In genomic region chr14:73243341-73243740, GRCh38 we compare ENCODE assay signal across 15 cellular contexts.
"Had no signal": no experiment of that assay in that cellular context is flagged by ENCODE, and none has a peak within 500 bp of the region (broad histone marks: within the 10 kb centered on the region; RNA-seq: fewer than 3 reads in every experiment).

No MANE protein-coding gene starts in this region.

- DNase-seq: activated CD4-positive, alpha-beta T cell treated with anti-CD3 and anti-CD28 coated beads, Interleukin-2, amount 50 U/mL, for 4 hours; activated effector memory CD4-positive, alpha-beta T cell treated with anti-CD3 and anti-CD28 coated beads, Interleukin-2, amount 50 U/mL, for 16 hours; activated T-cell treated with anti-CD3 and anti-CD28 coated beads, Interleukin-2, amount 50 U/mL, for 72 hours; amniotic stem cell; dermis blood vessel endothelial cell; effector memory CD4-positive, alpha-beta T cell; foreskin fibroblast; natural killer cell; stimulated activated CD4-positive, alpha-beta T cell treated with anti-CD3 and anti-CD28 coated beads, Interleukin-1b, Interleukin-23, amount 100 ng/mL, for 48 hours; stimulated activated CD8-positive, alpha-beta memory T cell treated with anti-CD3 and anti-CD28 coated beads, Interleukin-4, amount 100 ng/mL, for 48 hours; stimulated activated naive CD4-positive, alpha-beta T cell; substantia nigra; tibial artery; WERI-Rb-1 had no signal

- H3K9me3 Mint-ChIP-seq: activated naive CD4-positive, alpha-beta T cell treated with anti-CD3 and anti-CD28 coated beads, Interleukin-2, amount 50 U/mL, for 24 hours; activated T-cell treated with anti-CD3 and anti-CD28 coated beads, Interleukin-2, amount 50 U/mL, for 72 hours; natural killer cell had no signal

- ATAC-seq: natural killer cell had no signal

- H3K36me3 Mint-ChIP-seq: activated naive CD4-positive, alpha-beta T cell treated with anti-CD3 and anti-CD28 coated beads, Interleukin-2, amount 50 U/mL, for 24 hours; natural killer cell had no signal

- H3K4me3 Mint-ChIP-seq: activated naive CD4-positive, alpha-beta T cell treated with anti-CD3 and anti-CD28 coated beads, Interleukin-2, amount 50 U/mL, for 24 hours; activated T-cell treated with anti-CD3 and anti-CD28 coated beads, Interleukin-2, amount 50 U/mL, for 72 hours; natural killer cell had no signal

- H3K27ac Mint-ChIP-seq: activated naive CD4-positive, alpha-beta T cell treated with anti-CD3 and anti-CD28 coated beads, Interleukin-2, amount 50 U/mL, for 24 hours; activated T-cell treated with anti-CD3 and anti-CD28 coated beads, Interleukin-2, amount 50 U/mL, for 72 hours; natural killer cell had no signal
